Comparison of ENCODE assay signal across 16 cellular contexts in genomic region chr1:167994560-167994959, GRCh38. TPM values are rescaled to one million over a fixed set of nuclear protein-coding genes. Genes with fewer than 3 reads are reported as not detected.
DNase-seq lines count a peak whose midpoint lies in the region; ATAC-seq and FAIRE-seq lines count a peak whose summit lies in the region.
"Had no signal": no experiment of that assay in that cellular context is flagged by ENCODE, and none has a peak within 500 bp of the region (broad histone marks: within the 10 kb centered on the region; RNA-seq: fewer than 3 reads in every experiment).

No MANE protein-coding gene starts in this region.

- DNase-seq in left lobe of liver (ENCODE audit: low spot score) (no peak), nucleus accumbens (lab: John Stamatoyannopoulos, UW) (no peak)
- no peak for DNase-seq in activated CD4-positive, alpha-beta T cell treated with anti-CD3 and anti-CD28 coated beads for 1 hour
- DNase-seq: Caco-2; CD4-positive, CD25-positive, alpha-beta regulatory T cell; CD8-positive, alpha-beta T cell; DMS153; DND-41; GDM1; H9 had no signal

- peak; percentile 64 for ATAC-seq in left lobe of liver
- ATAC-seq in GM18520 (IDR thresholded peaks at IDR 0.05; ENCODE audit: unreplicated experiment) = no peak
- ATAC-seq: CD8-positive, alpha-beta T cell; GM12878; GM23338; HCT116 had no signal

- FAIRE-seq in A204.1 (lab: Jason Lieb, UNC) = peak; percentile 11
- FAIRE-seq in G401.6 (lab: Jason Lieb, UNC) = peak; percentile 6
- FAIRE-seq: GM12878 had no signal

RNA-seq across cellular contexts. Expression of gene MPC2, which starts 57.7 kb away (rescaled TPM):
- total RNA-seq in left lobe of liver = 158 TPM

RNA-seq across cellular contexts. Expression of gene DCAF6, which starts 58.1 kb away (rescaled TPM):
- total RNA-seq in left lobe of liver = 49.0 TPM
